In genomic region chr2:43384143-43384542, GRCh38 we compare ENCODE assay signal across 30 cellular contexts.
"Had no signal": no experiment of that assay in that cellular context is flagged by ENCODE, and none has a peak within 500 bp of the region (broad histone marks: within the 10 kb centered on the region; RNA-seq: fewer than 3 reads in every experiment).

No MANE protein-coding gene starts in this region.

- H3K9me3 Mint-ChIP-seq: activated naive CD4-positive, alpha-beta T cell treated with anti-CD3 and anti-CD28 coated beads for 36 hours; IgD-negative memory B cell; T-cell had no signal

- H3K4me3 Mint-ChIP-seq: activated naive CD4-positive, alpha-beta T cell treated with anti-CD3 and anti-CD28 coated beads for 36 hours; activated naive CD8-positive, alpha-beta T cell; activated T-helper 1 cell treated with anti-CD3 and anti-CD28 coated beads, Interleukin-12 subunit alpha, Interleukin-12 subunit beta, Interleukin-2, Interleukin-4 antibody, amounts not matched to agents 30 ng/mL and 10 ng/mL and 1 ng/mL, durations not matched to agents 14 hours and 24 hours and 36 hours; T-cell had no signal

- DNase-seq: activated CD4-positive, alpha-beta T cell treated with anti-CD3 and anti-CD28 coated beads for 48 hours; activated CD4-positive, alpha-beta T cell treated with anti-CD3 and anti-CD28 coated beads, Interleukin-2, amount 50 U/mL, for 4 hours; activated CD4-positive, CD25-positive, alpha-beta regulatory T cell treated with anti-CD3 and anti-CD28 coated beads, Interleukin-2, amount 50 U/mL, for 72 hours; activated CD8-positive, alpha-beta memory T cell treated with anti-CD3 and anti-CD28 coated beads for 24 hours; activated gamma-delta T cell; activated naive CD4-positive, alpha-beta T cell treated with anti-CD3 and anti-CD28 coated beads for 36 hours; adrenal gland; anterior cingulate cortex; KG1; NCI-H1092; NCI-H1417; NCI-H1694; NCI-H2029; NCI-H2107; NCI-H2171 treated with DMSO at 0.1 percent for 48 hours; NCI-H345; NCI-H510A; NCI-H526 treated with DMSO at 0.1 percent for 48 hours; NCI-H82; NK-92 treated with Interleukin-12 subunit alpha and Interleukin-12 subunit beta, amount 100 ng/mL, for 24 hours; OCI-M1; RPMI8226; T-cell; WERI-Rb-1 had no signal

- H3K27me3 ChIP-seq: adrenal gland had no signal

- H3K27me3 Mint-ChIP-seq: activated naive CD8-positive, alpha-beta T cell; IgD-negative memory B cell; T-cell had no signal

- H3K36me3 ChIP-seq: adrenal gland, WERI-Rb-1 had no signal

- H3K27ac Mint-ChIP-seq: activated naive CD4-positive, alpha-beta T cell treated with anti-CD3 and anti-CD28 coated beads for 36 hours; activated naive CD8-positive, alpha-beta T cell; activated T-helper 1 cell treated with anti-CD3 and anti-CD28 coated beads, Interleukin-12 subunit alpha, Interleukin-12 subunit beta, Interleukin-2, Interleukin-4 antibody, amounts not matched to agents 30 ng/mL and 10 ng/mL and 1 ng/mL, durations not matched to agents 14 hours and 24 hours and 36 hours; T-cell had no signal

- ATAC-seq: Panc1, Right ventricle myocardium inferior, T-cell had no signal

- H3K27ac ChIP-seq: adrenal gland, SK-N-MC, WERI-Rb-1 had no signal

- H3K4me1 ChIP-seq: adrenal gland had no signal

- H3K9me3 ChIP-seq: adrenal gland had no signal

- H3K4me3 ChIP-seq: adrenal gland, SK-N-MC had no signal
